In genomic region chr6:129200151-129200550, GRCh38 we compare ENCODE assay signal across 26 cellular contexts.
DNase-seq lines count a peak whose midpoint lies in the region; ATAC-seq, FAIRE-seq and TF ChIP-seq lines count a peak whose summit lies in the region.
"Had no signal": no experiment of that assay in that cellular context is flagged by ENCODE, and none has a peak within 500 bp of the region (broad histone marks: within the 10 kb centered on the region; RNA-seq: fewer than 3 reads in every experiment).

No MANE protein-coding gene starts in this region.

- no peaks in the 10 kb centered on the region for H3K9me1 ChIP-seq in K562 (ENCODE audit: control insufficient read depth, insufficient read depth, low read length)

- DNase-seq in HepG2 (ENCODE audit: low spot score) (no peak), right lobe of liver (no peak), K562 (ENCODE audit: extremely low read depth in 1 of 4, low spot score in 3 of 4) (no peak), frontal cortex (ENCODE audit: low spot score in 2 of 2) (no peak), pancreas (no peak), WERI-Rb-1 (no peak), midbrain (lab: John Stamatoyannopoulos, UW) (no peak)
- DNase-seq: ACHN; BE2C; C1 segment of cervical spinal cord; CD4-positive, alpha-beta memory T cell; CD4-positive, CD25-positive, alpha-beta regulatory T cell; CD8-positive, alpha-beta memory T cell; COR-L47; DMS 273 treated with DMSO at 0.1 percent for 48 hours; DMS153; DMS53; DMS79; DND-41; EL; GF-D8 had no signal

- intact Hi-C loops in HepG2 (cut with micrococcal nuclease; ENCODE audit: unreplicated experiment) (no loop called here), right lobe of liver (cut with DNase I) (no loop called here), K562 (cut with micrococcal nuclease) (no loop called here), pancreas (cut with DNase I) (no loop called here)

- TF ChIP-seq POLR2A in HepG2 (IDR thresholded peaks at IDR 0.05; ENCODE audit: insufficient read depth in 1 of 2, low read depth in 2 of 2, low read length in 2 of 2), result no peak
- TF ChIP-seq POLR2A in right lobe of liver (IDR thresholded peaks at IDR 0.05), result no peak
- TF ChIP-seq POLR2A in K562 (conservative IDR thresholded peaks at IDR 0.05), result no peak
- TF ChIP-seq POLR2A in GM18505 (IDR thresholded peaks at IDR 0.05; ENCODE audit: borderline replicate concordance, extremely low read depth, insufficient read depth, insufficient read length), result no peak

- H2AFZ ChIP-seq in HepG2 (ENCODE audit: low read length) (no peak overlapping the region), K562 (ENCODE audit: low read depth, low read length) (no peak overlapping the region)

- no peaks in the 10 kb centered on the region for H4K20me1 ChIP-seq in HepG2 (ENCODE audit: insufficient read depth, low read length)
- H4K20me1 ChIP-seq in K562 (replicated peaks; ENCODE audit: control insufficient read depth, insufficient read depth, low read length), result no peaks in the 10 kb centered on the region
- H4K20me1 ChIP-seq: BLaER1 had no signal

- 52% methylated on average over 9 of the region's 9 CpGs for WGBS in HepG2 (ENCODE audit: low lambda C conversion rate)
- 54% methylated on average over 9 of the region's 9 CpGs for WGBS in right lobe of liver (ENCODE audit: insufficient coverage, low coverage, low lambda C conversion rate, missing lambda C conversion rate)
- WGBS in K562 (ENCODE audit: insufficient coverage, low coverage, missing lambda C conversion rate), result under 1% methylated on average over 9 of the region's 9 CpGs
- 65 to 82% methylated on average over 9 of the region's 9 CpGs for WGBS in pancreas, 2 donors

- H3K79me2 ChIP-seq in HepG2 (ENCODE audit: insufficient read depth, low read length), result no peaks in the 10 kb centered on the region
- H3K79me2 ChIP-seq in K562 (ENCODE audit: control insufficient read depth, insufficient read depth, low read length), result no peaks in the 10 kb centered on the region

- ATAC-seq in HepG2 (no peak), right lobe of liver (no peak), K562 (no peak), pancreas (no peak), GM18505 (IDR thresholded peaks at IDR 0.05; ENCODE audit: unreplicated experiment) (no peak)

- POLR2A ChIA-PET in HepG2 (lab: Yijun Ruan, JAX) (no interaction called here), K562 (lab: Yijun Ruan, JAX) (no interaction called here)

- BruUV-seq in HepG2 (replicated peaks; lab: Mats Ljungman, UMichigan) (no TSS peak), K562 (replicated peaks; lab: Mats Ljungman, UMichigan) (no TSS peak)

- H3K27me3 ChIP-seq in HepG2 (ENCODE audit: control insufficient read depth in 1 of 2, insufficient read depth in 2 of 2, low read length in 2 of 2), result no peaks in the 10 kb centered on the region
- H3K27me3 ChIP-seq in right lobe of liver, result no peaks in the 10 kb centered on the region
- H3K27me3 ChIP-seq in K562 (ENCODE audit: control insufficient read depth in 2 of 2, insufficient read depth in 2 of 2, low read length in 2 of 2), result no peaks in the 10 kb centered on the region
- H3K27me3 ChIP-seq in pancreas, result no peaks in the 10 kb centered on the region
- no peaks in the 10 kb centered on the region for H3K27me3 ChIP-seq in WERI-Rb-1 (ENCODE audit: insufficient read depth, low read depth, severe bottlenecking)
- H3K27me3 ChIP-seq: BE2C, BLaER1 had no signal

- H3K9me3 ChIP-seq in HepG2 (ENCODE audit: low read length), result no peaks in the 10 kb centered on the region
- H3K9me3 ChIP-seq in right lobe of liver, result no peaks in the 10 kb centered on the region
- H3K9me3 ChIP-seq in K562 (replicated peaks; ENCODE audit: control insufficient read depth, insufficient read depth, low read depth, low read length), result no peaks in the 10 kb centered on the region; the same call in 1 of the 2 replicates
- H3K9me3 ChIP-seq in pancreas, result no peaks in the 10 kb centered on the region
- no peaks in the 10 kb centered on the region for H3K9me3 ChIP-seq in WERI-Rb-1 (ENCODE audit: severe bottlenecking)
- H3K9me3 ChIP-seq: BE2C, BLaER1 had no signal

- no peak overlapping the region for H3K27ac ChIP-seq in HepG2 (ENCODE audit: extremely low read length, insufficient read depth, low read length)
- H3K27ac ChIP-seq in right lobe of liver, result no peak overlapping the region
- no peak overlapping the region for H3K27ac ChIP-seq in K562 (ENCODE audit: extremely low read depth, low read depth, low read length)
- no peak overlapping the region for H3K27ac ChIP-seq in pancreas
- no peak overlapping the region for H3K27ac ChIP-seq in WERI-Rb-1
- H3K27ac ChIP-seq: 22Rv1, BLaER1 had no signal

- TF ChIP-seq CTCF in HepG2 (CRISPR knock-in tag; IDR thresholded peaks at IDR 0.05), result no peak
- TF ChIP-seq CTCF in right lobe of liver (IDR thresholded peaks at IDR 0.05), result no peak
- no peak for TF ChIP-seq CTCF in K562 (IDR thresholded peaks at IDR 0.05 in 2 of 3, conservative IDR thresholded peaks at IDR 0.05 in 1 of 3; ENCODE audit: insufficient read depth in 2 of 3, low read depth in 1 of 3, low read length in 3 of 3)
- TF ChIP-seq CTCF in pancreas (IDR thresholded peaks at IDR 0.05), result no peak
- TF ChIP-seq CTCF in WERI-Rb-1 (IDR thresholded peaks at IDR 0.05; ENCODE audit: low read depth, low read length), result no peak

- H3K4me3 ChIP-seq in HepG2 (replicated peaks in 1 of 3; ENCODE audit: insufficient read depth in 1 of 3, low read depth in 2 of 3, low read length in 3 of 3) (no peak overlapping the region), right lobe of liver (no peak overlapping the region), K562 (no peak overlapping the region), pancreas (no peak overlapping the region), WERI-Rb-1 (ENCODE audit: low read depth, low read length) (no peak overlapping the region)
- H3K4me3 ChIP-seq: BLaER1 had no signal

- TF ChIP-seq RAD21 in HepG2 (CRISPR knock-in tag; IDR thresholded peaks at IDR 0.05) (no peak), K562 (CRISPR knock-in tag; conservative IDR thresholded peaks at IDR 0.05 in 1 of 2, IDR thresholded peaks at IDR 0.05 in 1 of 2) (no peak)

- no peak overlapping the region for H3K4me2 ChIP-seq in HepG2 (ENCODE audit: low read depth, low read length)
- H3K4me2 ChIP-seq in K562 (ENCODE audit: insufficient read depth, low read length), result no peak overlapping the region
- H3K4me2 ChIP-seq: BLaER1 had no signal

- TF ChIP-seq EP300 in HepG2 (IDR thresholded peaks at IDR 0.05; ENCODE audit: low read depth in 2 of 2, low read length in 2 of 2), result no peak
- no peak for TF ChIP-seq EP300 in HepG2 (CRISPR knock-in tag; IDR thresholded peaks at IDR 0.05; ENCODE audit: borderline replicate concordance)
- TF ChIP-seq EP300 in K562 (IDR thresholded peaks at IDR 0.05; ENCODE audit: low read length), result no peak

- H3K36me3 ChIP-seq in HepG2 (replicated peaks in 1 of 2; ENCODE audit: control insufficient read depth in 1 of 2, insufficient read depth in 2 of 2, low read length in 2 of 2), result no peaks in the 10 kb centered on the region
- no peaks in the 10 kb centered on the region for H3K36me3 ChIP-seq in right lobe of liver
- no peaks in the 10 kb centered on the region for H3K36me3 ChIP-seq in K562 (ENCODE audit: control insufficient read depth, insufficient read depth, low read length)
- no peaks in the 10 kb centered on the region for H3K36me3 ChIP-seq in pancreas
- no peaks in the 10 kb centered on the region for H3K36me3 ChIP-seq in WERI-Rb-1
- H3K36me3 ChIP-seq: BE2C, BLaER1 had no signal

- CTCF ChIA-PET in HepG2 (lab: Yijun Ruan, JAX; ENCODE audit: low intra/inter-chr PET ratio, low total read pairs) (no interaction called here), K562 (lab: Yijun Ruan, JAX; ENCODE audit: low intra/inter-chr PET ratio) (no interaction called here)

- FAIRE-seq in HepG2 (lab: Jason Lieb, UNC) (no peak), K562 (lab: Jason Lieb, UNC) (no peak), frontal cortex (lab: Jason Lieb, UNC) (peak; percentile 79), pancreas (lab: Jason Lieb, UNC) (peak; percentile 95)
- FAIRE-seq: GM12891, GM19239 had no signal

- in situ Hi-C loops in HepG2 (cut with HindIII; ENCODE audit: extremely low pct_ligation_motif_present, low pct_unique_long_range_greater_than_20kb) (no loop called here), K562 (cut with MboI) (no loop called here)

- H3K9ac ChIP-seq in HepG2 (ENCODE audit: insufficient read depth, low read depth, low read length) (no peak overlapping the region), K562 (ENCODE audit: insufficient read depth in 1 of 2, low read depth in 2 of 2, low read length in 2 of 2) (no peak overlapping the region)
- H3K9ac ChIP-seq: BLaER1 had no signal

- H3K4me1 ChIP-seq in HepG2 (ENCODE audit: insufficient read depth, low read length), result no peaks in the 10 kb centered on the region
- H3K4me1 ChIP-seq in right lobe of liver, result no peaks in the 10 kb centered on the region
- H3K4me1 ChIP-seq in K562 (replicated peaks in 1 of 2; ENCODE audit: control insufficient read depth in 2 of 2, insufficient read depth in 2 of 2, low read length in 2 of 2), result no peaks in the 10 kb centered on the region
- H3K4me1 ChIP-seq in pancreas, result no peaks in the 10 kb centered on the region
- H3K4me1 ChIP-seq: BE2C, BLaER1 had no signal

TF ChIP-seq in K562, 482 proteins besides CTCF, POLR2A, EP300 and RAD21:
- 0 out of 2 replicates have a peak, but pooled peaks have one; percentile 35 for TF ChIP-seq ARID2 (IDR thresholded peaks at IDR 0.05)
- TF ChIP-seq KDM1A (IDR thresholded peaks at IDR 0.05), result peak in 1 of 2 experiments; percentile 90; a peak in 2 of 4 replicates
- TF ChIP-seq CBX1 (IDR thresholded peaks at IDR 0.05; ENCODE audit: low read depth), result no peak
- no peak for TF ChIP-seq ZNF584 (CRISPR knock-in tag; IDR thresholded peaks at IDR 0.05; ENCODE audit: low read depth)
- no peak for TF ChIP-seq SMARCA5 (IDR thresholded peaks at IDR 0.05)
- no peak for TF ChIP-seq NR0B1 (IDR thresholded peaks at IDR 0.05; ENCODE audit: partially characterized antibody)

Comparison
In these comparisons a context has a peak if more than half of its experiments do, and no peak if none do; other contexts are left out.
1. Of the 241 proteins assayed by ChIP-seq in both HepG2 and K562: peak only in HepG2: MNT; only in K562: ARID2; in both: none; in neither: 238; mixed calls (peak in some experiments, not most) for 1.